Comparison of ENCODE assay signal across 1 cellular context in genomic region chr10:129694184-129694583, GRCh38.
TF ChIP-seq lines count a peak whose summit lies in the region.

No MANE protein-coding gene starts in this region.

TF ChIP-seq in HepG2, 621 proteins besides CTCF, POLR2A, EP300 and RAD21 (continued from another document):
- no peak for TF ChIP-seq LRRFIP1 (CRISPR knock-in tag; conservative IDR thresholded peaks at IDR 0.05)
- TF ChIP-seq, protein P1, sequence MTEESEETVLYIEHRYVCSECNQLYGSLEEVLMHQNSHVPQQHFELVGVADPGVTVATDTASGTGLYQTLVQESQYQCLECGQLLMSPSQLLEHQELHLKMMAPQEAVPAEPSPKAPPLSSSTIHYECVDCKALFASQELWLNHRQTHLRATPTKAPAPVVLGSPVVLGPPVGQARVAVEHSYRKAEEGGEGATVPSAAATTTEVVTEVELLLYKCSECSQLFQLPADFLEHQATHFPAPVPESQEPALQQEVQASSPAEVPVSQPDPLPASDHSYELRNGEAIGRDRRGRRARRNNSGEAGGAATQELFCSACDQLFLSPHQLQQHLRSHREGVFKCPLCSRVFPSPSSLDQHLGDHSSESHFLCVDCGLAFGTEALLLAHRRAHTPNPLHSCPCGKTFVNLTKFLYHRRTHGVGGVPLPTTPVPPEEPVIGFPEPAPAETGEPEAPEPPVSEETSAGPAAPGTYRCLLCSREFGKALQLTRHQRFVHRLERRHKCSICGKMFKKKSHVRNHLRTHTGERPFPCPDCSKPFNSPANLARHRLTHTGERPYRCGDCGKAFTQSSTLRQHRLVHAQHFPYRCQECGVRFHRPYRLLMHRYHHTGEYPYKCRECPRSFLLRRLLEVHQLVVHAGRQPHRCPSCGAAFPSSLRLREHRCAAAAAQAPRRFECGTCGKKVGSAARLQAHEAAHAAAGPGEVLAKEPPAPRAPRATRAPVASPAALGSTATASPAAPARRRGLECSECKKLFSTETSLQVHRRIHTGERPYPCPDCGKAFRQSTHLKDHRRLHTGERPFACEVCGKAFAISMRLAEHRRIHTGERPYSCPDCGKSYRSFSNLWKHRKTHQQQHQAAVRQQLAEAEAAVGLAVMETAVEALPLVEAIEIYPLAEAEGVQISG (CRISPR knock-in tag; IDR thresholded peaks at IDR 0.05) = no peak
- TF ChIP-seq, protein P2, sequence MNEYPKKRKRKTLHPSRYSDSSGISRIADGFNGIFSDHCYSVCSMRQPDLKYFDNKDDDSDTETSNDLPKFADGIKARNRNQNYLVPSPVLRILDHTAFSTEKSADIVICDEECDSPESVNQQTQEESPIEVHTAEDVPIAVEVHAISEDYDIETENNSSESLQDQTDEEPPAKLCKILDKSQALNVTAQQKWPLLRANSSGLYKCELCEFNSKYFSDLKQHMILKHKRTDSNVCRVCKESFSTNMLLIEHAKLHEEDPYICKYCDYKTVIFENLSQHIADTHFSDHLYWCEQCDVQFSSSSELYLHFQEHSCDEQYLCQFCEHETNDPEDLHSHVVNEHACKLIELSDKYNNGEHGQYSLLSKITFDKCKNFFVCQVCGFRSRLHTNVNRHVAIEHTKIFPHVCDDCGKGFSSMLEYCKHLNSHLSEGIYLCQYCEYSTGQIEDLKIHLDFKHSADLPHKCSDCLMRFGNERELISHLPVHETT (CRISPR knock-in tag; conservative IDR thresholded peaks at IDR 0.05) = no peak
- TF ChIP-seq TAF1 (CRISPR knock-in tag; IDR thresholded peaks at IDR 0.05) = no peak
- no peak for TF ChIP-seq MAFG (CRISPR knock-in tag; IDR thresholded peaks at IDR 0.05)
- TF ChIP-seq ZNF205 (CRISPR knock-in tag; IDR thresholded peaks at IDR 0.05) = no peak
- no peak for TF ChIP-seq HOXA9 (CRISPR knock-in tag; IDR thresholded peaks at IDR 0.05; ENCODE audit: borderline replicate concordance)
- no peak for TF ChIP-seq NR2F6 (IDR thresholded peaks at IDR 0.05)
- TF ChIP-seq NR2F6 (CRISPR knock-in tag; IDR thresholded peaks at IDR 0.05) = no peak
- no peak for TF ChIP-seq ZNF577 (CRISPR knock-in tag; IDR thresholded peaks at IDR 0.05; ENCODE audit: borderline replicate concordance, low read depth)
- no peak for TF ChIP-seq HMG20A (CRISPR knock-in tag; IDR thresholded peaks at IDR 0.05; ENCODE audit: borderline replicate concordance)
